ENCODE assay signal across 9 cellular contexts in genomic region chr1:111570781-111571181, GRCh38. TPM values are rescaled to one million over a fixed set of nuclear protein-coding genes. Genes with fewer than 3 reads are reported as not detected.
A peak's percentile ranks its signal among the peaks of the same experiment; 100 is the strongest.
DNase-seq lines count a peak whose midpoint lies in the region; ATAC-seq and TF ChIP-seq lines count a peak whose summit lies in the region.
"Had no signal": no experiment of that assay in that cellular context is flagged by ENCODE, and none has a peak within 500 bp of the region (broad histone marks: within the 10 kb centered on the region; RNA-seq: fewer than 3 reads in every experiment).

No MANE protein-coding gene starts in this region.

- H3K4me1 Mint-ChIP-seq in activated naive CD4-positive, alpha-beta T cell treated with anti-CD3 and anti-CD28 coated beads, Interleukin-2, amount 10 ng/mL, durations not matched to agents 7 days and 5 days = no peaks in the 10 kb centered on the region

- H3K27me3 ChIP-seq in lower lobe of right lung (ENCODE audit: low read depth) = no peaks in the 10 kb centered on the region

- H3K4me1 ChIP-seq in lower lobe of right lung = peaks cover 15% of the 10 kb centered on the region

- H3K9me3 ChIP-seq in lower lobe of right lung = no peaks in the 10 kb centered on the region

- H3K27ac Mint-ChIP-seq in activated naive CD4-positive, alpha-beta T cell treated with anti-CD3 and anti-CD28 coated beads, Interleukin-2, amount 10 ng/mL, durations not matched to agents 7 days and 5 days = no peak overlapping the region

- intact Hi-C loops in lower lobe of right lung (cut with DNase I) = no loop called here

- peaks cover 7% of the 10 kb centered on the region for H3K27me3 Mint-ChIP-seq in activated naive CD4-positive, alpha-beta T cell treated with anti-CD3 and anti-CD28 coated beads, Interleukin-2, amount 10 ng/mL, durations not matched to agents 7 days and 5 days

- TF ChIP-seq CTCF in GM12873 (IDR thresholded peaks at IDR 0.05; ENCODE audit: insufficient read depth, low read depth, low read length, missing control alignments) (peak; percentile 71), NB4 (IDR thresholded peaks at IDR 0.05; ENCODE audit: low read depth, low read length) (peak; percentile 47), lower lobe of right lung (IDR thresholded peaks at IDR 0.05) (peak; percentile 39)

- H3K36me3 ChIP-seq in lower lobe of right lung = no peaks in the 10 kb centered on the region

- H3K36me3 Mint-ChIP-seq in activated naive CD4-positive, alpha-beta T cell treated with anti-CD3 and anti-CD28 coated beads, Interleukin-2, amount 10 ng/mL, durations not matched to agents 7 days and 5 days = no peaks in the 10 kb centered on the region

- no peak for TF ChIP-seq POLR2A in NB4 (IDR thresholded peaks at IDR 0.05; ENCODE audit: extremely low read depth, insufficient read length)

- H3K4me3 ChIP-seq in NB4 (ENCODE audit: low read depth, low read length) = no peak overlapping the region
- H3K4me3 ChIP-seq in lower lobe of right lung = no peak overlapping the region

- H3K4me3 Mint-ChIP-seq in activated naive CD4-positive, alpha-beta T cell treated with anti-CD3 and anti-CD28 coated beads, Interleukin-2, amount 10 ng/mL, durations not matched to agents 7 days and 5 days = no peak overlapping the region

- no peaks in the 10 kb centered on the region for H3K9me3 Mint-ChIP-seq in activated naive CD4-positive, alpha-beta T cell treated with anti-CD3 and anti-CD28 coated beads, Interleukin-2, amount 10 ng/mL, durations not matched to agents 7 days and 5 days

- no peak overlapping the region for H3K27ac ChIP-seq in lower lobe of right lung

- ATAC-seq in lower lobe of right lung (peak in 1 of 2 donors; percentile 65), GM18873 (IDR thresholded peaks at IDR 0.05; ENCODE audit: low FRiP score, unreplicated experiment) (no peak), GM19324 (IDR thresholded peaks at IDR 0.05; ENCODE audit: low FRiP score, unreplicated experiment) (no peak), GM19328 (IDR thresholded peaks at IDR 0.05; ENCODE audit: unreplicated experiment) (no peak), HG03439 (IDR thresholded peaks at IDR 0.05; ENCODE audit: unreplicated experiment) (no peak)
- ATAC-seq: left colon had no signal

- DNase-seq in NB4 (ENCODE audit: low read depth) (peak; percentile 75), lower lobe of right lung (no peak)
- peak; percentile 46 for DNase-seq in activated naive CD4-positive, alpha-beta T cell treated with anti-CD3 and anti-CD28 coated beads, Interleukin-2, amount 10 ng/mL, durations not matched to agents 7 days and 5 days

- CTCF ChIA-PET in activated naive CD4-positive, alpha-beta T cell treated with anti-CD3 and anti-CD28 coated beads, Interleukin-2, amount 10 ng/mL, durations not matched to agents 7 days and 5 days (lab: Charles Lee) = interaction anchor here (1.1 to 2.1 kb wide), 5 partner anchors 11 to 45 kb away, joined by 4 to 12 read pairs (median 6); no protein-coding TSS in a partner anchor

RNA-seq across cellular contexts. Expression of gene RAP1A, which starts 48.8 kb away (rescaled TPM):
- total RNA-seq in lower lobe of right lung = 134 TPM
